8 cellular contexts compared by ENCODE assay signal in genomic region chr1:169809370-169810095, GRCh38. TPM values are rescaled to one million over a fixed set of nuclear protein-coding genes. Genes with fewer than 3 reads are reported as not detected.
DNase-seq lines count a peak whose midpoint lies in the region; ATAC-seq, FAIRE-seq and TF ChIP-seq lines count a peak whose summit lies in the region.

No MANE protein-coding gene starts in this region.

- no peaks in the 10 kb centered on the region for H3K23me2 ChIP-seq in H1 (ENCODE audit: low read depth, low read length)

- no TSS peak for BruUV-seq in Calu3 (replicated peaks; lab: Mats Ljungman, UMichigan)

- H3K79me2 ChIP-seq in H1 (ENCODE audit: control insufficient read depth in 1 of 2, insufficient read depth in 2 of 2, low read length in 2 of 2), result no peaks in the 10 kb centered on the region

- H3K4me3 Mint-ChIP-seq in Calu3 (ENCODE audit: low read depth, unreplicated experiment) (no peak overlapping the region), nephron (no peak overlapping the region)

- no peaks in the 10 kb centered on the region for H3K4me1 Mint-ChIP-seq in Calu3 (ENCODE audit: low read depth, unreplicated experiment)
- H3K4me1 Mint-ChIP-seq in nephron, result no peaks in the 10 kb centered on the region

- no peak overlapping the region for H3K9ac ChIP-seq in H1 (replicated peaks in 1 of 4; ENCODE audit: extremely low read depth in 1 of 4, low read depth in 3 of 4, low read length in 3 of 4)

- no peak overlapping the region for H3K56ac ChIP-seq in H1 (replicated peaks; ENCODE audit: insufficient read length, low read depth, low read length)

- no peak overlapping the region for H3K4ac ChIP-seq in H1 (replicated peaks; ENCODE audit: insufficient read length, low read depth, low read length)

- ATAC-seq in HG03469 (IDR thresholded peaks at IDR 0.05; ENCODE audit: unreplicated experiment), result no peak
- ATAC-seq in HG02840 (IDR thresholded peaks at IDR 0.05; ENCODE audit: low FRiP score, unreplicated experiment), result no peak

- no peak overlapping the region for H4K5ac ChIP-seq in H1 (ENCODE audit: insufficient read length, low read depth, low read length)

- no peak overlapping the region for H3K18ac ChIP-seq in H1 (ENCODE audit: extremely low read depth, low read length)

- 58% methylated on average over 4 of the region's 4 CpGs; no CpG with 5 or more reads in 1 of the 2 experiments for WGBS in H1 (ENCODE audit: extremely low coverage in 1 of 2, insufficient coverage in 1 of 2, insufficient read length in 1 of 2, insufficient replicate concordance in 2 of 2, low coverage in 1 of 2, low lambda C conversion rate in 2 of 2, missing lambda C conversion rate in 1 of 2), 2 experiments

- no peak for TF ChIP-seq EP300 in H1 (IDR thresholded peaks at IDR 0.05; ENCODE audit: borderline replicate concordance in 1 of 2, low read depth in 2 of 2, low read length in 2 of 2)

- CTCF ChIA-PET in Calu3 (lab: Charles Lee), result interaction anchor here (0.5 to 1.3 kb wide), 6 partner anchors 46 to 258 kb away, joined by 3 to 11 read pairs (median 5); partner anchors contain the start of gene F5
- CTCF ChIA-PET in RWPE1 (lab: Yijun Ruan, JAX), result interaction anchor here (0.5 to 2.0 kb wide), 13 partner anchors 44 to 1572 kb away, joined by 3 to 13 read pairs (median 4); partner anchors contain the start of genes F5 and SELE
- CTCF ChIA-PET in H1 (lab: Charles Lee; ENCODE audit: partially characterized antibody), result interaction anchor here (0.7 to 2.9 kb wide), 33 partner anchors 10 to 429 kb away, joined by 3 to 27 read pairs (median 4); partner anchors contain the start of genes F5, METTL18 and SELE

- H3K36me3 Mint-ChIP-seq in Calu3 (ENCODE audit: insufficient read depth, unreplicated experiment) (peaks cover 20% of the 10 kb centered on the region), nephron (ENCODE audit: low read depth) (peaks cover 23% of the 10 kb centered on the region)

- no peak overlapping the region for H2AK5ac ChIP-seq in H1 (ENCODE audit: low read depth, low read length)

- POLR2A ChIA-PET in RWPE1 (lab: Yijun Ruan, JAX; ENCODE audit: low non-redundant PET), result no interaction called here
- POLR2A ChIA-PET in H1 (lab: Charles Lee; ENCODE audit: partially characterized antibody), result interaction anchor here (0.8 kb wide), 1 partner anchor 263 kb away, joined by 4 read pairs; no protein-coding TSS in a partner anchor

- H2BK15ac ChIP-seq in H1 (ENCODE audit: low read length), result no peak overlapping the region

- H3K14ac ChIP-seq in H1 (ENCODE audit: insufficient read length), result no peak overlapping the region

- peaks cover 2 to 57% (median 15%) of the 10 kb centered on the region in 4 experiments; a peak in 7 of 8 replicates for H3K36me3 ChIP-seq in H1 (ENCODE audit: control insufficient read depth in 2 of 4, insufficient read depth in 4 of 4, low read length in 3 of 4)

- H2BK12ac ChIP-seq in H1 (ENCODE audit: low read depth, low read length), result no peak overlapping the region

- H3K4me3 ChIP-seq in H1 (ENCODE audit: extremely low read depth in 1 of 4, insufficient read depth in 2 of 4, low read depth in 3 of 4, low read length in 4 of 4), result no peak overlapping the region

- H3K27ac ChIP-seq in RWPE1 (no peak overlapping the region), H1 (ENCODE audit: low read depth, low read length) (no peak overlapping the region)

- no peaks in the 10 kb centered on the region for H3K27me3 ChIP-seq in H1 (replicated peaks in 1 of 4; ENCODE audit: control insufficient read depth in 3 of 4, extremely low read depth in 1 of 4, insufficient read depth in 3 of 4, low read length in 3 of 4)

- H2AFZ ChIP-seq in H1 (ENCODE audit: low read length), result no peak overlapping the region

- no peaks in the 10 kb centered on the region for H3K4me1 ChIP-seq in H1 (replicated peaks in 1 of 4; ENCODE audit: control insufficient read depth in 3 of 4, insufficient read depth in 4 of 4, low read length in 3 of 4)

- H2BK20ac ChIP-seq in H1 (ENCODE audit: low read length), result no peak overlapping the region

- TF ChIP-seq POLR2A in H1 (IDR thresholded peaks at IDR 0.05; ENCODE audit: control extremely low read depth in 1 of 2, low read depth in 2 of 2, low read length in 2 of 2), result no peak

- no peak for FAIRE-seq in H1 (lab: Jason Lieb, UNC)

- no peak overlapping the region for H3K4me2 ChIP-seq in H1 (ENCODE audit: insufficient read depth in 1 of 2, low read depth in 2 of 2, low read length in 2 of 2)

- TF ChIP-seq CTCF in Calu3 (IDR thresholded peaks at IDR 0.05; ENCODE audit: unreplicated experiment) (peak; percentile 71), RWPE1 (conservative IDR thresholded peaks at IDR 0.05; ENCODE audit: low read depth) (peak; percentile 67), H1 (IDR thresholded peaks at IDR 0.05; ENCODE audit: control extremely low read depth in 1 of 3, insufficient read depth in 1 of 3, low read depth in 1 of 3, low read length in 3 of 3) (peak in 2 of 3 experiments; percentile 10 to 35; a peak in 2 of 4 replicates), nephron (IDR thresholded peaks at IDR 0.05; ENCODE audit: unreplicated experiment in 3 of 3) (peak; percentile 52 to 64 (median 60))

- peak; percentile 58 to 62 for TF ChIP-seq RAD21 in H1 (IDR thresholded peaks at IDR 0.05 in 1 of 2, conservative IDR thresholded peaks at IDR 0.05 in 1 of 2; ENCODE audit: low read depth in 2 of 2, low read length in 2 of 2)

- H3K9me3 Mint-ChIP-seq in Calu3 (ENCODE audit: low read depth, unreplicated experiment), result no peaks in the 10 kb centered on the region
- H3K9me3 Mint-ChIP-seq in nephron, result no peaks in the 10 kb centered on the region

- DNase-seq in Calu3 (peak; percentile 35), HCEC 1CT (peak; percentile 30), RWPE1 (ENCODE audit: low spot score) (peak; percentile 26), H1 (ENCODE audit: low read depth in 1 of 2, low spot score in 2 of 2) (no peak), ureter (ENCODE audit: low spot score) (no peak)

- no peaks in the 10 kb centered on the region; the same call in 1 of the 2 replicates for H3K79me1 ChIP-seq in H1 (ENCODE audit: low read depth, low read length)

- no peaks in the 10 kb centered on the region for H3K27me3 Mint-ChIP-seq in Calu3 (ENCODE audit: unreplicated experiment)
- no peaks in the 10 kb centered on the region for H3K27me3 Mint-ChIP-seq in nephron (ENCODE audit: low read depth)

- H2BK5ac ChIP-seq in H1 (ENCODE audit: low read depth, low read length), result no peak overlapping the region

- no peak overlapping the region for H2BK120ac ChIP-seq in H1 (replicated peaks; ENCODE audit: low read depth, low read length)

- no peak overlapping the region for H3K23ac ChIP-seq in H1 (ENCODE audit: insufficient read length)

- no peaks in the 10 kb centered on the region for H3K9me3 ChIP-seq in H1 (ENCODE audit: insufficient read depth in 2 of 2, low read depth in 1 of 2, low read length in 1 of 2)

- no peak overlapping the region for H4K8ac ChIP-seq in H1 (ENCODE audit: extremely low read depth, insufficient read depth, low read length)

- H3K27ac Mint-ChIP-seq in Calu3 (ENCODE audit: unreplicated experiment) (no peak overlapping the region), nephron (no peak overlapping the region)

- intact Hi-C loops in Calu3 (cut with micrococcal nuclease; ENCODE audit: unreplicated experiment), result loop anchor here (1.0 to 10.0 kb wide), 6 partner anchors 29 to 345 kb away; partner anchors contain the start of gene SELL

- no peak overlapping the region for H4K91ac ChIP-seq in H1 (replicated peaks; ENCODE audit: insufficient read length, low read length)

- peaks cover 2% of the 10 kb centered on the region in 2 experiments for H4K20me1 ChIP-seq in H1 (replicated peaks in 1 of 2; ENCODE audit: control insufficient read depth in 1 of 2, insufficient read depth in 2 of 2, low read length in 2 of 2)

TF ChIP-seq in H1, 55 proteins besides CTCF, POLR2A, EP300 and RAD21:
- TF ChIP-seq SP1 (IDR thresholded peaks at IDR 0.05; ENCODE audit: low read depth, low read length) (no peak), EGR1 (IDR thresholded peaks at IDR 0.05; ENCODE audit: borderline replicate concordance, low read depth, low read length) (no peak), BRCA1 (IDR thresholded peaks at IDR 0.05; ENCODE audit: low read depth, low read length) (no peak), SIN3A (conservative IDR thresholded peaks at IDR 0.05 in 1 of 2, IDR thresholded peaks at IDR 0.05 in 1 of 2; ENCODE audit: low read depth in 1 of 2, low read length in 2 of 2) (no peak), MAX (IDR thresholded peaks at IDR 0.05) (no peak), BCL11A (IDR thresholded peaks at IDR 0.05; ENCODE audit: low read depth in 2 of 2, low read length in 2 of 2) (no peak), E2F6 (IDR thresholded peaks at IDR 0.05) (no peak), RFX5 (IDR thresholded peaks at IDR 0.05; ENCODE audit: borderline replicate concordance, low read depth, low read length) (no peak), ZNF274 (IDR thresholded peaks at IDR 0.05; ENCODE audit: borderline replicate concordance, extremely low read depth, low read length) (no peak)
TF ChIP-seq in H1: peak in this region for 0.

RNA-seq across cellular contexts. Expression of gene METTL18, which starts 14.8 kb away (rescaled TPM):
- 11.2 and 13.3 TPM in 2 replicates for total RNA-seq in Calu3 (2022)
- 6.0 and 7.6 TPM in 2 replicates for total RNA-seq in H1 (2021; fragmentation: NEBNext Ultra II Directional; extraction: Animal tissue kit (Norgen Biotek cat#: 25700))
- 0.88 and 1.4 TPM in 2 replicates for polyA plus RNA-seq in H1 (2011; rRNA removed)
- polyA plus RNA-seq in H1 (2011; cell fraction: cytosol; rRNA removed), result 3.5 TPM
- polyA plus RNA-seq in H1 (2011; cell fraction: nucleus; rRNA removed), result 0.53 TPM
- polyA plus RNA-seq in H1 (2012, experiment 1 of 2), result 4.1 to 8.1 TPM (median 4.8 TPM) in 4 replicates
- polyA plus RNA-seq in H1 (2012, experiment 2 of 2), result 0.88 TPM
- polyA plus RNA-seq in H1 (2013, experiment 1 of 2), result 4.3 TPM
- polyA plus RNA-seq in H1 (2013, experiment 2 of 2), result 3.5 TPM
- 0.82 and 1.1 TPM in 2 replicates for polyA minus RNA-seq in H1 (2011; rRNA and poly(A)+ RNA removed)
- 2.1 TPM for polyA minus RNA-seq in H1 (2011; cell fraction: cytosol; rRNA and poly(A)+ RNA removed)
- polyA minus RNA-seq in H1 (2011; cell fraction: nucleus; rRNA and poly(A)+ RNA removed), result 2.9 TPM
- total RNA-seq in ureter, result 11.4 TPM

Comparison
In these comparisons a context has a peak if more than half of its experiments do, and no peak if none do; other contexts are left out.
1. DNase-seq: peak in Calu3 (single experiment), HCEC 1CT (single experiment) and RWPE1 (single experiment); none in H1 (0 of 2) and ureter (single experiment).
2. Peak in every context shown above with its lines, with median percentiles within 50 percentile points of each other: CTCF ChIP-seq.